ENCODE assay signal across 5 cellular contexts in the genomic region with DNA sequence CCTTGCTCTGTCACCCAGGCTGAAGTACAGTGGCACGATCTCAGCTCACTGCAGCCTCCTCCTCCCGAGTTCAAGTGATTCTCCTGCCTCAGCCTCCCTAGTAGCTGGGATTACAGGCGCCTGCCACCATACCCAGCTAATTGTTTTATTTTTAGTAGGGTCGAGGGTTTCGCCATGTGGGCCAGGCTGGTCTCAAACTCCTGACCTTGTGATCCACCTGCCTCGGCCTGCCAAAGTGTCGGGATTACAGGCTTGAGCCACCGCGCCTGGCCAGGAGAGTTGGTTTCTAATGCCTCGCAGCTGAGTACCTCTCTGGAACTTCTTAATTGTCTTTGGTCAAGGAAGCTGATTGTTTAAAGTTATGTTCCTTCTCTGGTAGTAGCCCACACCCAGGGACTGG.
DNase-seq lines count a peak whose midpoint lies in the region; ATAC-seq, FAIRE-seq and TF ChIP-seq lines count a peak whose summit lies in the region.
"Not testable (repeated sequence)": the region's sequence is repeated elsewhere in the genome, so short reads cannot be mapped to it uniquely, and the experiment has no call there.

No MANE protein-coding gene starts in this region.

- 83 to 92% (median 85%) methylated on average over 10 of the region's 10 CpGs for WGBS in spleen, 5 donors

- H3K36me3 Mint-ChIP-seq in GM23338 (ENCODE audit: low read depth): not testable (repeated sequence)

- not testable (repeated sequence) for H3K27me3 ChIP-seq in GM23338 (ENCODE audit: insufficient read depth); Karpas-422 (ENCODE audit: low read length); spleen (replicated peaks in 1 of 7)

- not testable (repeated sequence) for H4K20me1 ChIP-seq in GM23338 (replicated peaks; ENCODE audit: insufficient read depth); Karpas-422 (ENCODE audit: insufficient read depth, low read depth, low read length)

- peak overlapping the region; percentile 76; the same call in 1 of the 2 replicates for H2AFZ ChIP-seq in GM23338
- peak overlapping the region; percentile 90; the same call in 1 of the 2 replicates for H2AFZ ChIP-seq in Karpas-422 (ENCODE audit: low read length)

- H3K4me3 ChIP-seq in GM23338; Karpas-422 (ENCODE audit: low read length); kidney (ENCODE audit: low read length in 2 of 2); spleen: not testable (repeated sequence)

- H3K4me1 Mint-ChIP-seq in GM23338: not testable (repeated sequence)

- not testable (repeated sequence) for H3K9me3 Mint-ChIP-seq in GM23338

- not testable (repeated sequence) for TF ChIP-seq CTCF in GM23338 (conservative IDR thresholded peaks at IDR 0.05; ENCODE audit: low read depth in 2 of 2); kidney (IDR thresholded peaks at IDR 0.05; ENCODE audit: borderline replicate concordance, extremely low read depth, insufficient read depth); spleen (IDR thresholded peaks at IDR 0.05 in 8 of 11, conservative IDR thresholded peaks at IDR 0.05 in 3 of 11)

- H3K9me3 ChIP-seq in Karpas-422 (ENCODE audit: low read length); kidney (ENCODE audit: control insufficient read depth in 1 of 2, low read length in 2 of 2); spleen: not testable (repeated sequence)

- not testable (repeated sequence) for H3K4me2 ChIP-seq in GM23338; Karpas-422 (ENCODE audit: low read depth, low read length, poor library complexity, severe bottlenecking)

- not testable (repeated sequence) for TF ChIP-seq POLR2A in spleen (IDR thresholded peaks at IDR 0.05)

- H3K27ac ChIP-seq in GM23338 (ENCODE audit: low read depth); Karpas-422 (ENCODE audit: low read length); kidney (ENCODE audit: low read depth in 2 of 2, low read length in 2 of 2); spleen: not testable (repeated sequence)

- not testable (repeated sequence) for FAIRE-seq in kidney (lab: Jason Lieb, UNC)

- not testable (repeated sequence) for H3K79me2 ChIP-seq in GM23338 (replicated peaks; ENCODE audit: insufficient read depth); Karpas-422 (ENCODE audit: low read length)

- H3F3A ChIP-seq in GM23338 (replicated peaks; ENCODE audit: low read depth): not testable (repeated sequence)

- H3K36me3 ChIP-seq in GM23338 (ENCODE audit: insufficient read depth); Karpas-422 (ENCODE audit: insufficient read depth, low read length); kidney (ENCODE audit: control insufficient read depth in 1 of 2, insufficient read depth in 2 of 2, low read length in 2 of 2); spleen: not testable (repeated sequence)

- not testable (repeated sequence) for H3K9ac ChIP-seq in Karpas-422 (ENCODE audit: low read length); kidney (ENCODE audit: low read length in 2 of 2)

- ATAC-seq in GM23338: not testable (repeated sequence)

- H3K27ac Mint-ChIP-seq in GM23338: not testable (repeated sequence)

- not testable (repeated sequence) for H3K4me1 ChIP-seq in GM23338 (ENCODE audit: insufficient read depth); Karpas-422 (ENCODE audit: low read length); kidney (ENCODE audit: control insufficient read depth in 1 of 2, insufficient read depth in 1 of 2, low read depth in 1 of 2, low read length in 2 of 2); spleen

- not testable (repeated sequence) for H3K4me3 Mint-ChIP-seq in GM23338

- intact Hi-C loops in kidney (cut with DNase I); spleen (cut with DNase I; ENCODE audit: low total_unique reads): not testable (repeated sequence)

- DNase-seq in GM23338 (ENCODE audit: low spot score); Karpas-422: not testable (repeated sequence)
- DNase-seq in kidney: peak; percentile 34
- DNase-seq in renal cortical epithelial cell (ENCODE audit: low read depth): peak; percentile 18
- peak; percentile 35 for DNase-seq in spleen

- H3K27me3 Mint-ChIP-seq in GM23338 (ENCODE audit: insufficient read depth, low read depth, poor library complexity): not testable (repeated sequence)

- not testable (repeated sequence) for H3K9me2 ChIP-seq in GM23338 (ENCODE audit: insufficient read depth); Karpas-422 (replicated peaks; ENCODE audit: insufficient read depth, low read length)
